9 cellular contexts compared by ENCODE assay signal in the genomic region with DNA sequence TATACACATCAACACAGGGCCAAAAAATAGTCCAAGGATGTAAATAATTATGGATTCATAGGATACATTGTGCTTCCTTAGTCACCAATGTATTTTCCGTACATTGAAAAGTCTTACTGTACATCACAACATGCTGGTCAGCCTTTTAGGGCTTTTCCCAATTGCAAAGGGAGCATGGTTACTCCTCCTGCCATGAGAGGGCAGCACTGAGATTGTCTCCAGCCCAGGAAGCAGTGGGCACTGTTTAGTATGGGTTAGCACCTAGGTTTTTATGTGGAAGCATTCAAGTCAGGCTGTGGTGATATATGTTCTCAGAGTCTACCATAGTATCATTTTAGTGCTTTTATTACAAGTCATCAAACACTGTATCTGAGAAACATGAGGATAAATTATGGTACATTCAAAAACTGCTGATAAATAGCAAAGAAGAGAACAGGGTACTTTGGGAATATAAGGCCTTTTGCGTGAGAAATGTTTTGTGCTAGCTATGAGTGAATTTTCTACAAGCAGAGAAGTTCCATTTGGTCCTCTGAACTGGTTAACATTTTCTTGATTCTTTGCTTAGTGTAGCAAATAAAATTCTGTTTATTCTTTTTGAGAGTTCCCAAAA. TPM values are rescaled to one million over a fixed set of nuclear protein-coding genes. Genes with fewer than 3 reads are reported as not detected.
A peak's percentile ranks its signal among the peaks of the same experiment; 100 is the strongest.
DNase-seq lines count a peak whose midpoint lies in the region; ATAC-seq and TF ChIP-seq lines count a peak whose summit lies in the region.
"Had no signal": no experiment of that assay in that cellular context is flagged by ENCODE, and none has a peak within 500 bp of the region (broad histone marks: within the 10 kb centered on the region; RNA-seq: fewer than 3 reads in every experiment).

No MANE protein-coding gene starts in this region.

- 84% methylated on average over 2 of the region's 2 CpGs for WGBS in SK-N-SH (ENCODE audit: low lambda C conversion rate)

- no peak overlapping the region for H3K9ac ChIP-seq in SK-N-SH

- no peaks in the 10 kb centered on the region for H3K9me3 ChIP-seq in HEK293 (ENCODE audit: control insufficient read depth, insufficient read depth, low read depth, low read length)
- no peaks in the 10 kb centered on the region for H3K9me3 ChIP-seq in SK-N-SH

- DNase-seq in AG08395 (ENCODE audit: low spot score): peak; percentile 60
- DNase-seq in SK-N-SH: peak; percentile 27
- peak in 1 of 3 experiments; percentile 1 for DNase-seq in effector memory CD8-positive, alpha-beta T cell
- DNase-seq in natural killer cell treated with Interleukin-12 subunit alpha and Interleukin-12 subunit beta and Interleukin-15 and Interleukin-18, amount 100 ng/mL, for 72 hours (ENCODE audit: low spot score): no peak
- DNase-seq in GOT3 (lab: John Stamatoyannopoulos, UW): no peak

- peaks cover 0 to 4% of the 10 kb centered on the region in 2 donors for H3K4me1 Mint-ChIP-seq in effector memory CD8-positive, alpha-beta T cell (ENCODE audit: low read depth in 2 of 2)
- H3K4me1 Mint-ChIP-seq in natural killer cell treated with Interleukin-12 subunit alpha and Interleukin-12 subunit beta and Interleukin-15 and Interleukin-18, amount 100 ng/mL, for 72 hours (ENCODE audit: low read depth in 2 of 2): no peaks in the 10 kb centered on the region
- H3K4me1 Mint-ChIP-seq: IgD-negative memory B cell had no signal

- peak; percentile 58 for TF ChIP-seq RAD21 in SK-N-SH (IDR thresholded peaks at IDR 0.05; ENCODE audit: low read length)

- H2AFZ ChIP-seq in SK-N-SH (ENCODE audit: low read depth): no peak overlapping the region

- H3K36me3 ChIP-seq in HEK293 (ENCODE audit: control insufficient read depth in 2 of 2, insufficient read depth in 1 of 2, low read length in 2 of 2) (no peaks in the 10 kb centered on the region), SK-N-SH (replicated peaks in 1 of 2; ENCODE audit: control insufficient read depth in 1 of 2, insufficient read depth in 2 of 2, low read length in 1 of 2) (no peaks in the 10 kb centered on the region)

- no peak overlapping the region for H3K4me2 ChIP-seq in SK-N-SH

- H3K27me3 Mint-ChIP-seq in effector memory CD8-positive, alpha-beta T cell: peaks cover 12 to 18% of the 10 kb centered on the region in 2 donors
- peaks cover 4 to 19% of the 10 kb centered on the region in 2 donors for H3K27me3 Mint-ChIP-seq in natural killer cell treated with Interleukin-12 subunit alpha and Interleukin-12 subunit beta and Interleukin-15 and Interleukin-18, amount 100 ng/mL, for 72 hours

- no peaks in the 10 kb centered on the region for H3K36me3 Mint-ChIP-seq in effector memory CD8-positive, alpha-beta T cell (ENCODE audit: insufficient read depth)
- no peaks in the 10 kb centered on the region for H3K36me3 Mint-ChIP-seq in natural killer cell treated with Interleukin-12 subunit alpha and Interleukin-12 subunit beta and Interleukin-15 and Interleukin-18, amount 100 ng/mL, for 72 hours
- H3K36me3 Mint-ChIP-seq: IgD-negative memory B cell had no signal

- H3F3A ChIP-seq in SK-N-SH (replicated peaks; ENCODE audit: insufficient read depth): no peaks in the 10 kb centered on the region

- H3K27ac ChIP-seq in HEK293 (ENCODE audit: extremely low read depth, low read depth, low read length): no peak overlapping the region
- H3K27ac ChIP-seq in SK-N-SH (ENCODE audit: low read depth in 2 of 2, low read length in 1 of 2): no peak overlapping the region

- H3K9me2 ChIP-seq in SK-N-SH: no peaks in the 10 kb centered on the region

- TF ChIP-seq CTCF in GM12873 (IDR thresholded peaks at IDR 0.05; ENCODE audit: insufficient read depth, low read depth, low read length, missing control alignments) (peak; percentile 88), HEK293 (tag by site-specific recombination; IDR thresholded peaks at IDR 0.05) (peak; percentile 29; the same call in 1 of the 2 replicates), LNCAP (IDR thresholded peaks at IDR 0.05) (peak; percentile 90), SK-N-SH (IDR thresholded peaks at IDR 0.05) (peak; percentile 77)

- peaks cover 0 to 3% of the 10 kb centered on the region in 2 donors for H3K9me3 Mint-ChIP-seq in effector memory CD8-positive, alpha-beta T cell
- H3K9me3 Mint-ChIP-seq in natural killer cell treated with Interleukin-12 subunit alpha and Interleukin-12 subunit beta and Interleukin-15 and Interleukin-18, amount 100 ng/mL, for 72 hours: no peaks in the 10 kb centered on the region

- no peak overlapping the region for H3K27ac Mint-ChIP-seq in effector memory CD8-positive, alpha-beta T cell
- H3K27ac Mint-ChIP-seq in natural killer cell treated with Interleukin-12 subunit alpha and Interleukin-12 subunit beta and Interleukin-15 and Interleukin-18, amount 100 ng/mL, for 72 hours: no peak overlapping the region
- H3K27ac Mint-ChIP-seq: IgD-negative memory B cell had no signal

- H3K27me3 ChIP-seq in SK-N-SH (ENCODE audit: insufficient read depth): no peaks in the 10 kb centered on the region

- no peak overlapping the region for H3K4me3 ChIP-seq in HEK293 (ENCODE audit: low read depth, low read length)
- H3K4me3 ChIP-seq in SK-N-SH (ENCODE audit: low read depth in 2 of 2, low read length in 1 of 2): no peak overlapping the region; a peak in 1 of 4 replicates

- CTCF ChIA-PET in HEK293 (lab: Yijun Ruan, JAX): interaction anchor here (0.7 kb wide), 1 partner anchor 201 kb away, joined by 3 read pairs; no protein-coding TSS in a partner anchor
- CTCF ChIA-PET in SK-N-SH (lab: Yijun Ruan, JAX): no interaction called here

- no peaks in the 10 kb centered on the region for H4K20me1 ChIP-seq in SK-N-SH (ENCODE audit: insufficient read depth)

- no peak overlapping the region for H3K4me3 Mint-ChIP-seq in effector memory CD8-positive, alpha-beta T cell
- H3K4me3 Mint-ChIP-seq in natural killer cell treated with Interleukin-12 subunit alpha and Interleukin-12 subunit beta and Interleukin-15 and Interleukin-18, amount 100 ng/mL, for 72 hours: no peak overlapping the region
- H3K4me3 Mint-ChIP-seq: IgD-negative memory B cell had no signal

- H3K79me2 ChIP-seq in SK-N-SH (ENCODE audit: insufficient read depth): no peaks in the 10 kb centered on the region

- H3K4me1 ChIP-seq in HEK293 (ENCODE audit: control insufficient read depth, insufficient read depth, low read length) (no peaks in the 10 kb centered on the region), SK-N-SH (ENCODE audit: control insufficient read depth in 1 of 2, insufficient read depth in 2 of 2, low read depth in 1 of 2, low read length in 1 of 2) (no peaks in the 10 kb centered on the region)

- POLR2A ChIA-PET in HEK293 (lab: Yijun Ruan, JAX) (no interaction called here), SK-N-SH (lab: Yijun Ruan, JAX) (no interaction called here)

- peak; percentile 39 for ATAC-seq in effector memory CD8-positive, alpha-beta T cell (replicated peaks)
- ATAC-seq in natural killer cell treated with Interleukin-12 subunit alpha and Interleukin-12 subunit beta and Interleukin-15 and Interleukin-18, amount 100 ng/mL, for 72 hours: peak; percentile 63 to 65

- no peak for TF ChIP-seq EP300 in SK-N-SH (IDR thresholded peaks at IDR 0.05; ENCODE audit: borderline replicate concordance in 1 of 2, low read depth in 1 of 2, low read length in 1 of 2)

TF ChIP-seq in HEK293, 187 proteins besides CTCF, POLR2A, EP300 and RAD21:
- TF ChIP-seq ZNF654 (tag by site-specific recombination; IDR thresholded peaks at IDR 0.05; ENCODE audit: low read depth): peak; percentile 36
- no peak for TF ChIP-seq ZBTB8A (tag by site-specific recombination; IDR thresholded peaks at IDR 0.05)
- no peak for TF ChIP-seq OVOL3 (tag by site-specific recombination; IDR thresholded peaks at IDR 0.05)
- no peak for TF ChIP-seq ZNF175 (tag by site-specific recombination; IDR thresholded peaks at IDR 0.05)
- TF ChIP-seq ZNF791 (tag by site-specific recombination; IDR thresholded peaks at IDR 0.05): no peak
- no peak for TF ChIP-seq ZNF585B (tag by site-specific recombination; IDR thresholded peaks at IDR 0.05)

TF ChIP-seq in SK-N-SH, 30 proteins besides CTCF, POLR2A, EP300 and RAD21:
- TF ChIP-seq ELF1 (IDR thresholded peaks at IDR 0.05): peak; percentile 45; the same call in 1 of the 2 replicates
- no peak for TF ChIP-seq USF1 (IDR thresholded peaks at IDR 0.05; ENCODE audit: borderline replicate concordance, low read depth)
- no peak for TF ChIP-seq POLR2AphosphoS5 (IDR thresholded peaks at IDR 0.05; ENCODE audit: low read depth, low read length)
- peak; percentile 58 for TF ChIP-seq SMC3 (IDR thresholded peaks at IDR 0.05; ENCODE audit: low read depth, low read length)

RNA-seq across cellular contexts. Expression of gene ST6GALNAC5, which starts 34.0 kb away (rescaled TPM):
- polyA plus RNA-seq in SK-N-SH (2012; rRNA removed): 10.6 and 11.1 TPM in 2 replicates
- 7.0 and 8.1 TPM in 2 replicates for polyA plus RNA-seq in SK-N-SH (2012; cell fraction: cytosol; rRNA removed)
- polyA plus RNA-seq in SK-N-SH (2012; cell fraction: nucleus; rRNA removed): 13.1 and 15.2 TPM in 2 replicates
- total RNA-seq in natural killer cell treated with Interleukin-12 subunit alpha and Interleukin-12 subunit beta and Interleukin-15 and Interleukin-18, amount 100 ng/mL, for 72 hours: not detected
- polyA plus RNA-seq: IgD-negative memory B cell had no signal

Comparison
In these comparisons a context has a peak if more than half of its experiments do, and no peak if none do; other contexts are left out.
1. DNase-seq: peak in AG08395 (single experiment) and SK-N-SH (single experiment); none in natural killer cell treated with Interleukin-12 subunit alpha and Interleukin-12 subunit beta and Interleukin-15 and Interleukin-18, amount 100 ng/mL, for 72 hours (single experiment) and GOT3 (single experiment).
2. CTCF ChIP-seq: peak in every context shown above with its lines; median percentile 90 in LNCAP; 88 in GM12873; 77 in SK-N-SH; 29 in HEK293.